Comparison of ENCODE assay signal across 1 cellular context in the genomic region with DNA sequence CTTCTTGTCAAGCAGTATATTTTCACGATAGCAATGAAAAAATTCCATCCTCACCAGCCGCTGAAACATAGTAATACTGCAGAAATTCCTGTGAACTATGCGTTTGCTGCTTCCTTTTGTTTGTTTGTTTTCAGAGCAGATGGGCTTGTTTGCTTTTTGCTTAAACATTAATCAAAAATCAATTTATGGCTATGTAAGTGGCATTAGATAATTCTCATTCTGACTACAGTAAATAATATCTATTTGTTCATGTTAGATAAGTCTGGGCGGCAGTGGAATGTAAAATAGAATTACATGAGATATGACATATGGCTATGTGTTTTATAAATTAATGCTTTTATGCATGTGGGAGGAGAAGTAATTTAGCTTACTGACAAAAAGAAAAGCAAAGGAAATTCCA.
A peak's percentile ranks its signal among the peaks of the same experiment; 100 is the strongest.
TF ChIP-seq lines count a peak whose summit lies in the region.

No MANE protein-coding gene starts in this region.

TF ChIP-seq in HepG2, 621 proteins besides CTCF, POLR2A, EP300 and RAD21 (continued from another document and continues in another):
- TF ChIP-seq, protein P1, sequence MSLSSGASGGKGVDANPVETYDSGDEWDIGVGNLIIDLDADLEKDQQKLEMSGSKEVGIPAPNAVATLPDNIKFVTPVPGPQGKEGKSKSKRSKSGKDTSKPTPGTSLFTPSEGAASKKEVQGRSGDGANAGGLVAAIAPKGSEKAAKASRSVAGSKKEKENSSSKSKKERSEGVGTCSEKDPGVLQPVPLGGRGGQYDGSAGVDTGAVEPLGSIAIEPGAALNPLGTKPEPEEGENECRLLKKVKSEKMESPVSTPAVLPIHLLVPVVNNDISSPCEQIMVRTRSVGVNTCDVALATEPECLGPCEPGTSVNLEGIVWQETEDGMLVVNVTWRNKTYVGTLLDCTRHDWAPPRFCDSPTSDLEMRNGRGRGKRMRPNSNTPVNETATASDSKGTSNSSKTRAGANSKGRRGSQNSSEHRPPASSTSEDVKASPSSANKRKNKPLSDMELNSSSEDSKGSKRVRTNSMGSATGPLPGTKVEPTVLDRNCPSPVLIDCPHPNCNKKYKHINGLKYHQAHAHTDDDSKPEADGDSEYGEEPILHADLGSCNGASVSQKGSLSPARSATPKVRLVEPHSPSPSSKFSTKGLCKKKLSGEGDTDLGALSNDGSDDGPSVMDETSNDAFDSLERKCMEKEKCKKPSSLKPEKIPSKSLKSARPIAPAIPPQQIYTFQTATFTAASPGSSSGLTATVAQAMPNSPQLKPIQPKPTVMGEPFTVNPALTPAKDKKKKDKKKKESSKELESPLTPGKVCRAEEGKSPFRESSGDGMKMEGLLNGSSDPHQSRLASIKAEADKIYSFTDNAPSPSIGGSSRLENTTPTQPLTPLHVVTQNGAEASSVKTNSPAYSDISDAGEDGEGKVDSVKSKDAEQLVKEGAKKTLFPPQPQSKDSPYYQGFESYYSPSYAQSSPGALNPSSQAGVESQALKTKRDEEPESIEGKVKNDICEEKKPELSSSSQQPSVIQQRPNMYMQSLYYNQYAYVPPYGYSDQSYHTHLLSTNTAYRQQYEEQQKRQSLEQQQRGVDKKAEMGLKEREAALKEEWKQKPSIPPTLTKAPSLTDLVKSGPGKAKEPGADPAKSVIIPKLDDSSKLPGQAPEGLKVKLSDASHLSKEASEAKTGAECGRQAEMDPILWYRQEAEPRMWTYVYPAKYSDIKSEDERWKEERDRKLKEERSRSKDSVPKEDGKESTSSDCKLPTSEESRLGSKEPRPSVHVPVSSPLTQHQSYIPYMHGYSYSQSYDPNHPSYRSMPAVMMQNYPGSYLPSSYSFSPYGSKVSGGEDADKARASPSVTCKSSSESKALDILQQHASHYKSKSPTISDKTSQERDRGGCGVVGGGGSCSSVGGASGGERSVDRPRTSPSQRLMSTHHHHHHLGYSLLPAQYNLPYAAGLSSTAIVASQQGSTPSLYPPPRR (CRISPR knock-in tag; IDR thresholded peaks at IDR 0.05; ENCODE audit: borderline replicate concordance) = peak; percentile 99
- TF ChIP-seq MLLT10 (CRISPR knock-in tag; IDR thresholded peaks at IDR 0.05) = no peak
- TF ChIP-seq ZSCAN22 (CRISPR knock-in tag; IDR thresholded peaks at IDR 0.05) = no peak
- TF ChIP-seq SMAD1 (CRISPR knock-in tag; IDR thresholded peaks at IDR 0.05; ENCODE audit: borderline replicate concordance, low read depth) = no peak
- TF ChIP-seq, protein P2, sequence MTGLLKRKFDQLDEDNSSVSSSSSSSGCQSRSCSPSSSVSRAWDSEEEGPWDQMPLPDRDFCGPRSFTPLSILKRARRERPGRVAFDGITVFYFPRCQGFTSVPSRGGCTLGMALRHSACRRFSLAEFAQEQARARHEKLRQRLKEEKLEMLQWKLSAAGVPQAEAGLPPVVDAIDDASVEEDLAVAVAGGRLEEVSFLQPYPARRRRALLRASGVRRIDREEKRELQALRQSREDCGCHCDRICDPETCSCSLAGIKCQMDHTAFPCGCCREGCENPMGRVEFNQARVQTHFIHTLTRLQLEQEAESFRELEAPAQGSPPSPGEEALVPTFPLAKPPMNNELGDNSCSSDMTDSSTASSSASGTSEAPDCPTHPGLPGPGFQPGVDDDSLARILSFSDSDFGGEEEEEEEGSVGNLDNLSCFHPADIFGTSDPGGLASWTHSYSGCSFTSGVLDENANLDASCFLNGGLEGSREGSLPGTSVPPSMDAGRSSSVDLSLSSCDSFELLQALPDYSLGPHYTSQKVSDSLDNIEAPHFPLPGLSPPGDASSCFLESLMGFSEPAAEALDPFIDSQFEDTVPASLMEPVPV (CRISPR knock-in tag; IDR thresholded peaks at IDR 0.05) = no peak
- no peak for TF ChIP-seq RORA (CRISPR knock-in tag; IDR thresholded peaks at IDR 0.05)
- TF ChIP-seq, protein P3, sequence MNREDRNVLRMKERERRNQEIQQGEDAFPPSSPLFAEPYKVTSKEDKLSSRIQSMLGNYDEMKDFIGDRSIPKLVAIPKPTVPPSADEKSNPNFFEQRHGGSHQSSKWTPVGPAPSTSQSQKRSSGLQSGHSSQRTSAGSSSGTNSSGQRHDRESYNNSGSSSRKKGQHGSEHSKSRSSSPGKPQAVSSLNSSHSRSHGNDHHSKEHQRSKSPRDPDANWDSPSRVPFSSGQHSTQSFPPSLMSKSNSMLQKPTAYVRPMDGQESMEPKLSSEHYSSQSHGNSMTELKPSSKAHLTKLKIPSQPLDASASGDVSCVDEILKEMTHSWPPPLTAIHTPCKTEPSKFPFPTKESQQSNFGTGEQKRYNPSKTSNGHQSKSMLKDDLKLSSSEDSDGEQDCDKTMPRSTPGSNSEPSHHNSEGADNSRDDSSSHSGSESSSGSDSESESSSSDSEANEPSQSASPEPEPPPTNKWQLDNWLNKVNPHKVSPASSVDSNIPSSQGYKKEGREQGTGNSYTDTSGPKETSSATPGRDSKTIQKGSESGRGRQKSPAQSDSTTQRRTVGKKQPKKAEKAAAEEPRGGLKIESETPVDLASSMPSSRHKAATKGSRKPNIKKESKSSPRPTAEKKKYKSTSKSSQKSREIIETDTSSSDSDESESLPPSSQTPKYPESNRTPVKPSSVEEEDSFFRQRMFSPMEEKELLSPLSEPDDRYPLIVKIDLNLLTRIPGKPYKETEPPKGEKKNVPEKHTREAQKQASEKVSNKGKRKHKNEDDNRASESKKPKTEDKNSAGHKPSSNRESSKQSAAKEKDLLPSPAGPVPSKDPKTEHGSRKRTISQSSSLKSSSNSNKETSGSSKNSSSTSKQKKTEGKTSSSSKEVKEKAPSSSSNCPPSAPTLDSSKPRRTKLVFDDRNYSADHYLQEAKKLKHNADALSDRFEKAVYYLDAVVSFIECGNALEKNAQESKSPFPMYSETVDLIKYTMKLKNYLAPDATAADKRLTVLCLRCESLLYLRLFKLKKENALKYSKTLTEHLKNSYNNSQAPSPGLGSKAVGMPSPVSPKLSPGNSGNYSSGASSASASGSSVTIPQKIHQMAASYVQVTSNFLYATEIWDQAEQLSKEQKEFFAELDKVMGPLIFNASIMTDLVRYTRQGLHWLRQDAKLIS (CRISPR knock-in tag; IDR thresholded peaks at IDR 0.05) = no peak
- TF ChIP-seq, protein P4, sequence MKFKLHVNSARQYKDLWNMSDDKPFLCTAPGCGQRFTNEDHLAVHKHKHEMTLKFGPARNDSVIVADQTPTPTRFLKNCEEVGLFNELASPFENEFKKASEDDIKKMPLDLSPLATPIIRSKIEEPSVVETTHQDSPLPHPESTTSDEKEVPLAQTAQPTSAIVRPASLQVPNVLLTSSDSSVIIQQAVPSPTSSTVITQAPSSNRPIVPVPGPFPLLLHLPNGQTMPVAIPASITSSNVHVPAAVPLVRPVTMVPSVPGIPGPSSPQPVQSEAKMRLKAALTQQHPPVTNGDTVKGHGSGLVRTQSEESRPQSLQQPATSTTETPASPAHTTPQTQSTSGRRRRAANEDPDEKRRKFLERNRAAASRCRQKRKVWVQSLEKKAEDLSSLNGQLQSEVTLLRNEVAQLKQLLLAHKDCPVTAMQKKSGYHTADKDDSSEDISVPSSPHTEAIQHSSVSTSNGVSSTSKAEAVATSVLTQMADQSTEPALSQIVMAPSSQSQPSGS (CRISPR knock-in tag; IDR thresholded peaks at IDR 0.05) = peak; percentile 56; the same call in 1 of the 2 replicates
- no peak for TF ChIP-seq ATAD3A (CRISPR knock-in tag; IDR thresholded peaks at IDR 0.05)
- 0 out of 2 replicates have a peak, but pooled peaks have one; percentile 53 for TF ChIP-seq SIN3A (IDR thresholded peaks at IDR 0.05; ENCODE audit: borderline replicate concordance, low read depth, low read length)
- TF ChIP-seq ZNF44 (CRISPR knock-in tag; IDR thresholded peaks at IDR 0.05) = no peak
- TF ChIP-seq NR2C2 (CRISPR knock-in tag; IDR thresholded peaks at IDR 0.05; ENCODE audit: borderline replicate concordance) = no peak
- TF ChIP-seq ZNF713 (CRISPR knock-in tag; IDR thresholded peaks at IDR 0.05) = no peak
- no peak; the same call in 1 of the 2 replicates for TF ChIP-seq IKZF5 (CRISPR knock-in tag; IDR thresholded peaks at IDR 0.05)
- TF ChIP-seq HNF4G (IDR thresholded peaks at IDR 0.05; ENCODE audit: borderline replicate concordance, low read depth, low read length) = no peak
- no peak for TF ChIP-seq HNF4G (CRISPR knock-in tag; IDR thresholded peaks at IDR 0.05; ENCODE audit: borderline replicate concordance, low read depth)
- TF ChIP-seq MEF2D (CRISPR knock-in tag; IDR thresholded peaks at IDR 0.05) = peak; percentile 46
- no peak for TF ChIP-seq PHF21A (CRISPR knock-in tag; IDR thresholded peaks at IDR 0.05)
- TF ChIP-seq ZNF224 (CRISPR knock-in tag; IDR thresholded peaks at IDR 0.05) = no peak
- no peak for TF ChIP-seq KDM4B (CRISPR knock-in tag; IDR thresholded peaks at IDR 0.05)
- TF ChIP-seq, protein P5, sequence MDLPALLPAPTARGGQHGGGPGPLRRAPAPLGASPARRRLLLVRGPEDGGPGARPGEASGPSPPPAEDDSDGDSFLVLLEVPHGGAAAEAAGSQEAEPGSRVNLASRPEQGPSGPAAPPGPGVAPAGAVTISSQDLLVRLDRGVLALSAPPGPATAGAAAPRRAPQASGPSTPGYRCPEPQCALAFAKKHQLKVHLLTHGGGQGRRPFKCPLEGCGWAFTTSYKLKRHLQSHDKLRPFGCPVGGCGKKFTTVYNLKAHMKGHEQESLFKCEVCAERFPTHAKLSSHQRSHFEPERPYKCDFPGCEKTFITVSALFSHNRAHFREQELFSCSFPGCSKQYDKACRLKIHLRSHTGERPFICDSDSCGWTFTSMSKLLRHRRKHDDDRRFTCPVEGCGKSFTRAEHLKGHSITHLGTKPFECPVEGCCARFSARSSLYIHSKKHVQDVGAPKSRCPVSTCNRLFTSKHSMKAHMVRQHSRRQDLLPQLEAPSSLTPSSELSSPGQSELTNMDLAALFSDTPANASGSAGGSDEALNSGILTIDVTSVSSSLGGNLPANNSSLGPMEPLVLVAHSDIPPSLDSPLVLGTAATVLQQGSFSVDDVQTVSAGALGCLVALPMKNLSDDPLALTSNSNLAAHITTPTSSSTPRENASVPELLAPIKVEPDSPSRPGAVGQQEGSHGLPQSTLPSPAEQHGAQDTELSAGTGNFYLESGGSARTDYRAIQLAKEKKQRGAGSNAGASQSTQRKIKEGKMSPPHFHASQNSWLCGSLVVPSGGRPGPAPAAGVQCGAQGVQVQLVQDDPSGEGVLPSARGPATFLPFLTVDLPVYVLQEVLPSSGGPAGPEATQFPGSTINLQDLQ (CRISPR knock-in tag; IDR thresholded peaks at IDR 0.05) = no peak
- peak; percentile 77 for TF ChIP-seq NR2F6 (IDR thresholded peaks at IDR 0.05)
- TF ChIP-seq NR2F6 (CRISPR knock-in tag; IDR thresholded peaks at IDR 0.05) = peak; percentile 61
- TF ChIP-seq, protein P6, sequence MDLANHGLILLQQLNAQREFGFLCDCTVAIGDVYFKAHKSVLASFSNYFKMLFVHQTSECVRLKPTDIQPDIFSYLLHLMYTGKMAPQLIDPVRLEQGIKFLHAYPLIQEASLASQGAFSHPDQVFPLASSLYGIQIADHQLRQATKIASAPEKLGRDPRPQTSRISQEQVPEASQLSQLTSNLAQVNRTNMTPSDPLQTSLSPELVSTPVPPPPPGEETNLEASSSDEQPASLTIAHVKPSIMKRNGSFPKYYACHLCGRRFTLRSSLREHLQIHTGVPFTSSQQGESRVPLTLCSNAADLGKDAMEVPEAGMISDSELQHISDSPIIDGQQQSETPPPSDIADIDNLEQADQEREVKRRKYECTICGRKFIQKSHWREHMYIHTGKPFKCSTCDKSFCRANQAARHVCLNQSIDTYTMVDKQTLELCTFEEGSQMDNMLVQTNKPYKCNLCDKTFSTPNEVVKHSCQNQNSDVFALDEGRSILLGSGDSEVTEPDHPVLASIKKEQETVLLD (CRISPR knock-in tag; IDR thresholded peaks at IDR 0.05; ENCODE audit: low read depth) = no peak
- no peak for TF ChIP-seq ZNF550 (CRISPR knock-in tag; IDR thresholded peaks at IDR 0.05; ENCODE audit: borderline replicate concordance)
- TF ChIP-seq RARA (CRISPR knock-in tag; IDR thresholded peaks at IDR 0.05) = peak; percentile 89
- no peak for TF ChIP-seq MTA3 (CRISPR knock-in tag; IDR thresholded peaks at IDR 0.05)
- TF ChIP-seq, protein P7, sequence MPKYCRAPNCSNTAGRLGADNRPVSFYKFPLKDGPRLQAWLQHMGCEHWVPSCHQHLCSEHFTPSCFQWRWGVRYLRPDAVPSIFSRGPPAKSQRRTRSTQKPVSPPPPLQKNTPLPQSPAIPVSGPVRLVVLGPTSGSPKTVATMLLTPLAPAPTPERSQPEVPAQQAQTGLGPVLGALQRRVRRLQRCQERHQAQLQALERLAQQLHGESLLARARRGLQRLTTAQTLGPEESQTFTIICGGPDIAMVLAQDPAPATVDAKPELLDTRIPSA (CRISPR knock-in tag; IDR thresholded peaks at IDR 0.05; ENCODE audit: borderline replicate concordance) = no peak
- peak; percentile 80 for TF ChIP-seq TARDBP (CRISPR knock-in tag; IDR thresholded peaks at IDR 0.05)
- TF ChIP-seq HOXA3 (CRISPR knock-in tag; IDR thresholded peaks at IDR 0.05) = no peak
- TF ChIP-seq KMT2A (CRISPR knock-in tag; IDR thresholded peaks at IDR 0.05) = no peak
- TF ChIP-seq REPIN1 (CRISPR knock-in tag; IDR thresholded peaks at IDR 0.05; ENCODE audit: borderline replicate concordance, low read depth) = no peak
- TF ChIP-seq ZNF101 (CRISPR knock-in tag; IDR thresholded peaks at IDR 0.05; ENCODE audit: borderline replicate concordance, low read depth) = no peak
- TF ChIP-seq ZNF776 (CRISPR knock-in tag; IDR thresholded peaks at IDR 0.05) = no peak
- TF ChIP-seq ZNF816 (CRISPR knock-in tag; IDR thresholded peaks at IDR 0.05; ENCODE audit: borderline replicate concordance) = peak; percentile 54; the same call in 1 of the 2 replicates
- no peak for TF ChIP-seq U2AF2 (IDR thresholded peaks at IDR 0.05; ENCODE audit: low read depth, low read length)
- TF ChIP-seq ZNF225 (CRISPR knock-in tag; IDR thresholded peaks at IDR 0.05) = no peak
- no peak for TF ChIP-seq ZMAT3 (CRISPR knock-in tag; conservative IDR thresholded peaks at IDR 0.05)
- no peak for TF ChIP-seq ETV6 (CRISPR knock-in tag; conservative IDR thresholded peaks at IDR 0.05)
- no peak for TF ChIP-seq RAD51 (IDR thresholded peaks at IDR 0.05; ENCODE audit: borderline replicate concordance)
- no peak for TF ChIP-seq THYN1 (CRISPR knock-in tag; IDR thresholded peaks at IDR 0.05; ENCODE audit: borderline replicate concordance, low read depth)
- no peak for TF ChIP-seq ZNF292 (CRISPR knock-in tag; IDR thresholded peaks at IDR 0.05; ENCODE audit: borderline replicate concordance, low read depth)
- TF ChIP-seq EHMT2 (IDR thresholded peaks at IDR 0.05; ENCODE audit: borderline replicate concordance, low read depth, low read length) = no peak
- TF ChIP-seq, protein P8, sequence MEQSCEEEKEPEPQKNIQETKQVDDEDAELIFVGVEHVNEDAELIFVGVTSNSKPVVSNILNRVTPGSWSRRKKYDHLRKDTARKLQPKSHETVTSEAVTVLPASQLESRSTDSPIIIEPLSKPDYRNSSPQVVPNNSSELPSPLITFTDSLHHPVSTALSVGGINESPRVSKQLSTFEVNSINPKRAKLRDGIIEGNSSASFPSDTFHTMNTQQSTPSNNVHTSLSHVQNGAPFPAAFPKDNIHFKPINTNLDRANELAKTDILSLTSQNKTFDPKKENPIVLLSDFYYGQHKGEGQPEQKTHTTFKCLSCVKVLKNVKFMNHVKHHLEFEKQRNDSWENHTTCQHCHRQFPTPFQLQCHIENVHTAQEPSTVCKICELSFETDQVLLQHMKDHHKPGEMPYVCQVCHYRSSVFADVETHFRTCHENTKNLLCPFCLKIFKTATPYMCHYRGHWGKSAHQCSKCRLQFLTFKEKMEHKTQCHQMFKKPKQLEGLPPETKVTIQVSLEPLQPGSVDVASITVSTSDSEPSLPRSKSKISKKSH (CRISPR knock-in tag; IDR thresholded peaks at IDR 0.05; ENCODE audit: borderline replicate concordance) = no peak
- TF ChIP-seq ZNF850 (CRISPR knock-in tag; conservative IDR thresholded peaks at IDR 0.05) = no peak
